In genomic region chr22:37623075-37624016, GRCh38 we compare ENCODE assay signal across 1 cellular context.
A peak's percentile ranks its signal among the peaks of the same experiment; 100 is the strongest.
TF ChIP-seq lines count a peak whose summit lies in the region.

No MANE protein-coding gene starts in this region.

TF ChIP-seq in HepG2, 621 proteins besides CTCF, POLR2A, EP300 and RAD21 (continued from another document and continues in another):
- TF ChIP-seq, protein P1, sequence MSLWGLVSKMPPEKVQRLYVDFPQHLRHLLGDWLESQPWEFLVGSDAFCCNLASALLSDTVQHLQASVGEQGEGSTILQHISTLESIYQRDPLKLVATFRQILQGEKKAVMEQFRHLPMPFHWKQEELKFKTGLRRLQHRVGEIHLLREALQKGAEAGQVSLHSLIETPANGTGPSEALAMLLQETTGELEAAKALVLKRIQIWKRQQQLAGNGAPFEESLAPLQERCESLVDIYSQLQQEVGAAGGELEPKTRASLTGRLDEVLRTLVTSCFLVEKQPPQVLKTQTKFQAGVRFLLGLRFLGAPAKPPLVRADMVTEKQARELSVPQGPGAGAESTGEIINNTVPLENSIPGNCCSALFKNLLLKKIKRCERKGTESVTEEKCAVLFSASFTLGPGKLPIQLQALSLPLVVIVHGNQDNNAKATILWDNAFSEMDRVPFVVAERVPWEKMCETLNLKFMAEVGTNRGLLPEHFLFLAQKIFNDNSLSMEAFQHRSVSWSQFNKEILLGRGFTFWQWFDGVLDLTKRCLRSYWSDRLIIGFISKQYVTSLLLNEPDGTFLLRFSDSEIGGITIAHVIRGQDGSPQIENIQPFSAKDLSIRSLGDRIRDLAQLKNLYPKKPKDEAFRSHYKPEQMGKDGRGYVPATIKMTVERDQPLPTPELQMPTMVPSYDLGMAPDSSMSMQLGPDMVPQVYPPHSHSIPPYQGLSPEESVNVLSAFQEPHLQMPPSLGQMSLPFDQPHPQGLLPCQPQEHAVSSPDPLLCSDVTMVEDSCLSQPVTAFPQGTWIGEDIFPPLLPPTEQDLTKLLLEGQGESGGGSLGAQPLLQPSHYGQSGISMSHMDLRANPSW (CRISPR knock-in tag; IDR thresholded peaks at IDR 0.05; ENCODE audit: borderline replicate concordance): no peak
- no peak for TF ChIP-seq NRL (CRISPR knock-in tag; IDR thresholded peaks at IDR 0.05; ENCODE audit: borderline replicate concordance)
- TF ChIP-seq ZNF761 (CRISPR knock-in tag; conservative IDR thresholded peaks at IDR 0.05): no peak
- no peak for TF ChIP-seq IKZF4 (CRISPR knock-in tag; IDR thresholded peaks at IDR 0.05; ENCODE audit: borderline replicate concordance, low read depth, not compliant biosample characterization)
- TF ChIP-seq ZNF552 (CRISPR knock-in tag; IDR thresholded peaks at IDR 0.05; ENCODE audit: borderline replicate concordance): no peak
- 0 out of 2 replicates have a peak, but pooled peaks have one; percentile 27 for TF ChIP-seq PITX1 (CRISPR knock-in tag; IDR thresholded peaks at IDR 0.05)
- no peak for TF ChIP-seq ZNF337 (CRISPR knock-in tag; IDR thresholded peaks at IDR 0.05; ENCODE audit: borderline replicate concordance, low read depth)
- TF ChIP-seq ZFP1 (CRISPR knock-in tag; IDR thresholded peaks at IDR 0.05): no peak
- peak; percentile 24; the same call in 1 of the 2 replicates for TF ChIP-seq GABPB1 (CRISPR knock-in tag; IDR thresholded peaks at IDR 0.05)
- TF ChIP-seq ZNF367 (CRISPR knock-in tag; IDR thresholded peaks at IDR 0.05; ENCODE audit: borderline replicate concordance): no peak
- no peak for TF ChIP-seq ZNF660 (CRISPR knock-in tag; IDR thresholded peaks at IDR 0.05; ENCODE audit: borderline replicate concordance, low read depth)
- no peak for TF ChIP-seq SALL1 (CRISPR knock-in tag; IDR thresholded peaks at IDR 0.05)
- TF ChIP-seq JUNB (CRISPR knock-in tag; IDR thresholded peaks at IDR 0.05; ENCODE audit: borderline replicate concordance): no peak
- no peak for TF ChIP-seq ZNF775 (CRISPR knock-in tag; IDR thresholded peaks at IDR 0.05; ENCODE audit: borderline replicate concordance)
- TF ChIP-seq ZNF737 (CRISPR knock-in tag; IDR thresholded peaks at IDR 0.05; ENCODE audit: borderline replicate concordance): no peak
- no peak for TF ChIP-seq CREBL2 (CRISPR knock-in tag; IDR thresholded peaks at IDR 0.05; ENCODE audit: borderline replicate concordance)
- no peak for TF ChIP-seq SP1 (IDR thresholded peaks at IDR 0.05)
- no peak for TF ChIP-seq SP1 (CRISPR knock-in tag; IDR thresholded peaks at IDR 0.05)
- TF ChIP-seq MATR3 (CRISPR knock-in tag; IDR thresholded peaks at IDR 0.05): no peak
- TF ChIP-seq ZSCAN25 (CRISPR knock-in tag; IDR thresholded peaks at IDR 0.05): no peak
- TF ChIP-seq, protein P2, sequence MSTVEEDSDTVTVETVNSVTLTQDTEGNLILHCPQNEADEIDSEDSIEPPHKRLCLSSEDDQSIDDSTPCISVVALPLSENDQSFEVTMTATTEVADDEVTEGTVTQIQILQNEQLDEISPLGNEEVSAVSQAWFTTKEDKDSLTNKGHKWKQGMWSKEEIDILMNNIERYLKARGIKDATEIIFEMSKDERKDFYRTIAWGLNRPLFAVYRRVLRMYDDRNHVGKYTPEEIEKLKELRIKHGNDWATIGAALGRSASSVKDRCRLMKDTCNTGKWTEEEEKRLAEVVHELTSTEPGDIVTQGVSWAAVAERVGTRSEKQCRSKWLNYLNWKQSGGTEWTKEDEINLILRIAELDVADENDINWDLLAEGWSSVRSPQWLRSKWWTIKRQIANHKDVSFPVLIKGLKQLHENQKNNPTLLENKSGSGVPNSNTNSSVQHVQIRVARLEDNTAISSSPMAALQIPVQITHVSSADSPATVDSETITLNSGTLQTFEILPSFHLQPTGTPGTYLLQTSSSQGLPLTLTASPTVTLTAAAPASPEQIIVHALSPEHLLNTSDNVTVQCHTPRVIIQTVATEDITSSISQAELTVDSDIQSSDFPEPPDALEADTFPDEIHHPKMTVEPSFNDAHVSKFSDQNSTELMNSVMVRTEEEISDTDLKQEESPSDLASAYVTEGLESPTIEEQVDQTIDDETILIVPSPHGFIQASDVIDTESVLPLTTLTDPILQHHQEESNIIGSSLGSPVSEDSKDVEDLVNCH (CRISPR knock-in tag; IDR thresholded peaks at IDR 0.05): no peak
- TF ChIP-seq, protein P3, sequence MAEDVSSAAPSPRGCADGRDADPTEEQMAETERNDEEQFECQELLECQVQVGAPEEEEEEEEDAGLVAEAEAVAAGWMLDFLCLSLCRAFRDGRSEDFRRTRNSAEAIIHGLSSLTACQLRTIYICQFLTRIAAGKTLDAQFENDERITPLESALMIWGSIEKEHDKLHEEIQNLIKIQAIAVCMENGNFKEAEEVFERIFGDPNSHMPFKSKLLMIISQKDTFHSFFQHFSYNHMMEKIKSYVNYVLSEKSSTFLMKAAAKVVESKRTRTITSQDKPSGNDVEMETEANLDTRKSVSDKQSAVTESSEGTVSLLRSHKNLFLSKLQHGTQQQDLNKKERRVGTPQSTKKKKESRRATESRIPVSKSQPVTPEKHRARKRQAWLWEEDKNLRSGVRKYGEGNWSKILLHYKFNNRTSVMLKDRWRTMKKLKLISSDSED (CRISPR knock-in tag; IDR thresholded peaks at IDR 0.05): no peak
- TF ChIP-seq ZNF253 (CRISPR knock-in tag; IDR thresholded peaks at IDR 0.05; ENCODE audit: borderline replicate concordance): no peak
- TF ChIP-seq ZMYM2 (CRISPR knock-in tag; IDR thresholded peaks at IDR 0.05): no peak
- TF ChIP-seq ZC3H4 (CRISPR knock-in tag; IDR thresholded peaks at IDR 0.05; ENCODE audit: borderline replicate concordance): no peak
- TF ChIP-seq ZNF460 (CRISPR knock-in tag; IDR thresholded peaks at IDR 0.05; ENCODE audit: borderline replicate concordance): no peak
- TF ChIP-seq ZNF644 (CRISPR knock-in tag; IDR thresholded peaks at IDR 0.05; ENCODE audit: low read depth): no peak
- no peak for TF ChIP-seq ZNF207 (IDR thresholded peaks at IDR 0.05; ENCODE audit: borderline replicate concordance)
- TF ChIP-seq, protein P4, sequence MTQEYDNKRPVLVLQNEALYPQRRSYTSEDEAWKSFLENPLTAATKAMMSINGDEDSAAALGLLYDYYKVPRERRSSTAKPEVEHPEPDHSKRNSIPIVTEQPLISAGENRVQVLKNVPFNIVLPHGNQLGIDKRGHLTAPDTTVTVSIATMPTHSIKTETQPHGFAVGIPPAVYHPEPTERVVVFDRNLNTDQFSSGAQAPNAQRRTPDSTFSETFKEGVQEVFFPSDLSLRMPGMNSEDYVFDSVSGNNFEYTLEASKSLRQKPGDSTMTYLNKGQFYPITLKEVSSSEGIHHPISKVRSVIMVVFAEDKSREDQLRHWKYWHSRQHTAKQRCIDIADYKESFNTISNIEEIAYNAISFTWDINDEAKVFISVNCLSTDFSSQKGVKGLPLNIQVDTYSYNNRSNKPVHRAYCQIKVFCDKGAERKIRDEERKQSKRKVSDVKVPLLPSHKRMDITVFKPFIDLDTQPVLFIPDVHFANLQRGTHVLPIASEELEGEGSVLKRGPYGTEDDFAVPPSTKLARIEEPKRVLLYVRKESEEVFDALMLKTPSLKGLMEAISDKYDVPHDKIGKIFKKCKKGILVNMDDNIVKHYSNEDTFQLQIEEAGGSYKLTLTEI (CRISPR knock-in tag; conservative IDR thresholded peaks at IDR 0.05): no peak
- TF ChIP-seq FOSL2 (CRISPR knock-in tag; IDR thresholded peaks at IDR 0.05): no peak
- TF ChIP-seq ZBTB4 (CRISPR knock-in tag; IDR thresholded peaks at IDR 0.05; ENCODE audit: borderline replicate concordance): no peak
- no peak for TF ChIP-seq SUZ12 (IDR thresholded peaks at IDR 0.05; ENCODE audit: low read depth, low read length)
- no peak for TF ChIP-seq NCOR1 (IDR thresholded peaks at IDR 0.05; ENCODE audit: borderline replicate concordance, low read length)
- TF ChIP-seq, protein P5, sequence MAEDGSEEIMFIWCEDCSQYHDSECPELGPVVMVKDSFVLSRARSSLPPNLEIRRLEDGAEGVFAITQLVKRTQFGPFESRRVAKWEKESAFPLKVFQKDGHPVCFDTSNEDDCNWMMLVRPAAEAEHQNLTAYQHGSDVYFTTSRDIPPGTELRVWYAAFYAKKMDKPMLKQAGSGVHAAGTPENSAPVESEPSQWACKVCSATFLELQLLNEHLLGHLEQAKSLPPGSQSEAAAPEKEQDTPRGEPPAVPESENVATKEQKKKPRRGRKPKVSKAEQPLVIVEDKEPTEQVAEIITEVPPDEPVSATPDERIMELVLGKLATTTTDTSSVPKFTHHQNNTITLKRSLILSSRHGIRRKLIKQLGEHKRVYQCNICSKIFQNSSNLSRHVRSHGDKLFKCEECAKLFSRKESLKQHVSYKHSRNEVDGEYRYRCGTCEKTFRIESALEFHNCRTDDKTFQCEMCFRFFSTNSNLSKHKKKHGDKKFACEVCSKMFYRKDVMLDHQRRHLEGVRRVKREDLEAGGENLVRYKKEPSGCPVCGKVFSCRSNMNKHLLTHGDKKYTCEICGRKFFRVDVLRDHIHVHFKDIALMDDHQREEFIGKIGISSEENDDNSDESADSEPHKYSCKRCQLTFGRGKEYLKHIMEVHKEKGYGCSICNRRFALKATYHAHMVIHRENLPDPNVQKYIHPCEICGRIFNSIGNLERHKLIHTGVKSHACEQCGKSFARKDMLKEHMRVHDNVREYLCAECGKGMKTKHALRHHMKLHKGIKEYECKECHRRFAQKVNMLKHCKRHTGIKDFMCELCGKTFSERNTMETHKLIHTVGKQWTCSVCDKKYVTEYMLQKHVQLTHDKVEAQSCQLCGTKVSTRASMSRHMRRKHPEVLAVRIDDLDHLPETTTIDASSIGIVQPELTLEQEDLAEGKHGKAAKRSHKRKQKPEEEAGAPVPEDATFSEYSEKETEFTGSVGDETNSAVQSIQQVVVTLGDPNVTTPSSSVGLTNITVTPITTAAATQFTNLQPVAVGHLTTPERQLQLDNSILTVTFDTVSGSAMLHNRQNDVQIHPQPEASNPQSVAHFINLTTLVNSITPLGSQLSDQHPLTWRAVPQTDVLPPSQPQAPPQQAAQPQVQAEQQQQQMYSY (CRISPR knock-in tag; IDR thresholded peaks at IDR 0.05): no peak
- peak; percentile 54; the same call in 1 of the 2 replicates for TF ChIP-seq ZBTB7B (CRISPR knock-in tag; IDR thresholded peaks at IDR 0.05)
- 0 out of 2 replicates have a peak, but pooled peaks have one; percentile 52 for TF ChIP-seq ZNF451 (CRISPR knock-in tag; IDR thresholded peaks at IDR 0.05)
- no peak for TF ChIP-seq ELF4 (CRISPR knock-in tag; IDR thresholded peaks at IDR 0.05; ENCODE audit: borderline replicate concordance)
- TF ChIP-seq, protein P6, sequence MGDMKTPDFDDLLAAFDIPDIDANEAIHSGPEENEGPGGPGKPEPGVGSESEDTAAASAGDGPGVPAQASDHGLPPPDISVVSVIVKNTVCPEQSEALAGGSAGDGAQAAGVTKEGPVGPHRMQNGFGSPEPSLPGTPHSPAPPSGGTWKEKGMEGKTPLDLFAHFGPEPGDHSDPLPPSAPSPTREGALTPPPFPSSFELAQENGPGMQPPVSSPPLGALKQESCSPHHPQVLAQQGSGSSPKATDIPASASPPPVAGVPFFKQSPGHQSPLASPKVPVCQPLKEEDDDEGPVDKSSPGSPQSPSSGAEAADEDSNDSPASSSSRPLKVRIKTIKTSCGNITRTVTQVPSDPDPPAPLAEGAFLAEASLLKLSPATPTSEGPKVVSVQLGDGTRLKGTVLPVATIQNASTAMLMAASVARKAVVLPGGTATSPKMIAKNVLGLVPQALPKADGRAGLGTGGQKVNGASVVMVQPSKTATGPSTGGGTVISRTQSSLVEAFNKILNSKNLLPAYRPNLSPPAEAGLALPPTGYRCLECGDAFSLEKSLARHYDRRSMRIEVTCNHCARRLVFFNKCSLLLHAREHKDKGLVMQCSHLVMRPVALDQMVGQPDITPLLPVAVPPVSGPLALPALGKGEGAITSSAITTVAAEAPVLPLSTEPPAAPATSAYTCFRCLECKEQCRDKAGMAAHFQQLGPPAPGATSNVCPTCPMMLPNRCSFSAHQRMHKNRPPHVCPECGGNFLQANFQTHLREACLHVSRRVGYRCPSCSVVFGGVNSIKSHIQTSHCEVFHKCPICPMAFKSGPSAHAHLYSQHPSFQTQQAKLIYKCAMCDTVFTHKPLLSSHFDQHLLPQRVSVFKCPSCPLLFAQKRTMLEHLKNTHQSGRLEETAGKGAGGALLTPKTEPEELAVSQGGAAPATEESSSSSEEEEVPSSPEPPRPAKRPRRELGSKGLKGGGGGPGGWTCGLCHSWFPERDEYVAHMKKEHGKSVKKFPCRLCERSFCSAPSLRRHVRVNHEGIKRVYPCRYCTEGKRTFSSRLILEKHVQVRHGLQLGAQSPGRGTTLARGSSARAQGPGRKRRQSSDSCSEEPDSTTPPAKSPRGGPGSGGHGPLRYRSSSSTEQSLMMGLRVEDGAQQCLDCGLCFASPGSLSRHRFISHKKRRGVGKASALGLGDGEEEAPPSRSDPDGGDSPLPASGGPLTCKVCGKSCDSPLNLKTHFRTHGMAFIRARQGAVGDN (CRISPR knock-in tag; IDR thresholded peaks at IDR 0.05): peak; percentile 31; the same call in 1 of the 2 replicates
- TF ChIP-seq ZNF34 (CRISPR knock-in tag; IDR thresholded peaks at IDR 0.05; ENCODE audit: borderline replicate concordance): no peak
- TF ChIP-seq ZSCAN30 (CRISPR knock-in tag; IDR thresholded peaks at IDR 0.05): no peak
- TF ChIP-seq, protein P7, sequence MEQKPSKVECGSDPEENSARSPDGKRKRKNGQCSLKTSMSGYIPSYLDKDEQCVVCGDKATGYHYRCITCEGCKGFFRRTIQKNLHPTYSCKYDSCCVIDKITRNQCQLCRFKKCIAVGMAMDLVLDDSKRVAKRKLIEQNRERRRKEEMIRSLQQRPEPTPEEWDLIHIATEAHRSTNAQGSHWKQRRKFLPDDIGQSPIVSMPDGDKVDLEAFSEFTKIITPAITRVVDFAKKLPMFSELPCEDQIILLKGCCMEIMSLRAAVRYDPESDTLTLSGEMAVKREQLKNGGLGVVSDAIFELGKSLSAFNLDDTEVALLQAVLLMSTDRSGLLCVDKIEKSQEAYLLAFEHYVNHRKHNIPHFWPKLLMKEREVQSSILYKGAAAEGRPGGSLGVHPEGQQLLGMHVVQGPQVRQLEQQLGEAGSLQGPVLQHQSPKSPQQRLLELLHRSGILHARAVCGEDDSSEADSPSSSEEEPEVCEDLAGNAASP (CRISPR knock-in tag; IDR thresholded peaks at IDR 0.05; ENCODE audit: borderline replicate concordance): 0 out of 2 replicates have a peak, but pooled peaks have one; percentile 54
- 0 out of 2 replicates have a peak, but pooled peaks have one; percentile 28 for TF ChIP-seq SAP130 (CRISPR knock-in tag; IDR thresholded peaks at IDR 0.05; ENCODE audit: low read depth)
